In genomic region chr18:60870261-60870966, GRCh38 we compare ENCODE assay signal across 22 cellular contexts.
A peak's percentile ranks its signal among the peaks of the same experiment; 100 is the strongest.
DNase-seq lines count a peak whose midpoint lies in the region; ATAC-seq and TF ChIP-seq lines count a peak whose summit lies in the region.
"Had no signal": no experiment of that assay in that cellular context is flagged by ENCODE, and none has a peak within 500 bp of the region (broad histone marks: within the 10 kb centered on the region; RNA-seq: fewer than 3 reads in every experiment).

No MANE protein-coding gene starts in this region.

- no peaks in the 10 kb centered on the region for H3K27me3 ChIP-seq in foreskin keratinocyte
- H3K27me3 ChIP-seq: Peyer's patch, SJCRH30 had no signal

- TF ChIP-seq CTCF in foreskin keratinocyte (conservative IDR thresholded peaks at IDR 0.05) (no peak), natural killer cell (IDR thresholded peaks at IDR 0.05) (no peak)

- DNase-seq in NCI-H748 (lab: John Stamatoyannopoulos, UW; ENCODE audit: unreplicated experiment) (peak; percentile 16), NCI-H748 treated with DMSO at 0.1 percent for 48 hours (lab: John Stamatoyannopoulos, UW) (no peak), NCI-H1105 treated with DMSO at 0.1 percent for 48 hours (lab: John Stamatoyannopoulos, UW) (peak; percentile 71), foreskin keratinocyte (peak; percentile 28 to 60), NCI-H510A treated with DMSO at 0.1 percent for 48 hours (lab: John Stamatoyannopoulos, UW) (no peak), natural killer cell (no peak)
- DNase-seq: Calu3; CD8-positive, alpha-beta memory T cell; EL; GF-D8; Karpas-422; NCI-H1436; NCI-H187 treated with DMSO at 0.1 percent for 48 hours; NCI-H226; NCI-H526; Peyer's patch; SJCRH30; T-helper 17 cell had no signal

- no peaks in the 10 kb centered on the region for H3K27me3 Mint-ChIP-seq in natural killer cell (ENCODE audit: low read depth in 2 of 2)
- H3K27me3 Mint-ChIP-seq: CD8-positive, alpha-beta memory T cell; T-helper 17 cell had no signal

- no peaks in the 10 kb centered on the region for H3K36me3 Mint-ChIP-seq in natural killer cell
- H3K36me3 Mint-ChIP-seq: CD8-positive, alpha-beta memory T cell had no signal

- H3K9me3 Mint-ChIP-seq in natural killer cell = peaks cover 11 to 26% of the 10 kb centered on the region in 2 donors

- no peak overlapping the region for H3K4me3 Mint-ChIP-seq in natural killer cell
- H3K4me3 Mint-ChIP-seq: CD8-positive, alpha-beta memory T cell; T-helper 17 cell had no signal

- H3K27ac ChIP-seq in foreskin keratinocyte = no peak overlapping the region
- H3K27ac ChIP-seq: C4-2B, Peyer's patch, SJCRH30 had no signal

- intact Hi-C loops in natural killer cell (cut with micrococcal nuclease) = no loop called here

- H3K27ac Mint-ChIP-seq in natural killer cell = no peak overlapping the region
- H3K27ac Mint-ChIP-seq: CD8-positive, alpha-beta memory T cell; T-helper 17 cell had no signal

- peaks cover 10% of the 10 kb centered on the region for H3K4me1 ChIP-seq in foreskin keratinocyte
- H3K4me1 ChIP-seq: HAP-1, Peyer's patch, SJCRH30 had no signal

- peak; percentile 82 for ATAC-seq in GM18867 (IDR thresholded peaks at IDR 0.05; ENCODE audit: unreplicated experiment)
- ATAC-seq in foreskin keratinocyte = peak; percentile 81
- ATAC-seq in HG03565 (IDR thresholded peaks at IDR 0.05; ENCODE audit: unreplicated experiment) = no peak
- no peak for ATAC-seq in natural killer cell
- ATAC-seq: T-helper 17 cell had no signal

- no peaks in the 10 kb centered on the region for H3K4me1 Mint-ChIP-seq in natural killer cell
- H3K4me1 Mint-ChIP-seq: CD8-positive, alpha-beta memory T cell; T-helper 17 cell had no signal

Comparison
In these comparisons a context has a peak if more than half of its experiments do, and no peak if none do; other contexts are left out.
1. DNase-seq: peak in NCI-H748 (single experiment), NCI-H1105 treated with DMSO at 0.1 percent for 48 hours (single experiment) and foreskin keratinocyte (2 of 2); none in NCI-H748 treated with DMSO at 0.1 percent for 48 hours (single experiment), NCI-H510A treated with DMSO at 0.1 percent for 48 hours (single experiment) and natural killer cell (single experiment).
2. ATAC-seq: peak in GM18867 (single experiment) and foreskin keratinocyte (single experiment); none in HG03565 (single experiment) and natural killer cell (0 of 3).